Comparison of ENCODE assay signal across 8 cellular contexts in genomic region chr12:32755654-32756475, GRCh38. TPM values are rescaled to one million over a fixed set of nuclear protein-coding genes. Genes with fewer than 3 reads are reported as not detected.
DNase-seq lines count a peak whose midpoint lies in the region; ATAC-seq and TF ChIP-seq lines count a peak whose summit lies in the region.

TSS of gene YARS2 (minus strand) at chr12:32755897. CDS start at chr12:32755874, 23 bp downstream.

- H3K27me3 ChIP-seq in ascending aorta: no peaks in the 10 kb centered on the region

- TF ChIP-seq CTCF in ascending aorta (IDR thresholded peaks at IDR 0.05): peak; percentile 78 to 82 (median 80)

- ATAC-seq in HG02938 (IDR thresholded peaks at IDR 0.05; ENCODE audit: unreplicated experiment): peak; percentile 80

- no peaks in the 10 kb centered on the region for H3K9me3 ChIP-seq in ascending aorta

- intact Hi-C loops in T-helper 2 cell treated with Interferon-gamma antibody and Interleukin-4, amounts not matched to agents 100 ng/mL and 5 ng/mL, for 36 hours (cut with micrococcal nuclease): loop anchor here (1.0 to 10.0 kb wide), 10 partner anchors 77 to 1684 kb away; partner anchors contain the start of genes ALG10, DDX11, DNM1L and SINHCAF
- intact Hi-C loops in ascending aorta (cut with DNase I): loop anchor here (1.0 to 10.0 kb wide), 3 partner anchors 159 to 1266 kb away; partner anchors contain the start of genes ALG10 and BICD1

- DNase-seq in NCI-H187 (lab: John Stamatoyannopoulos, UW) (peak; percentile 86 to 92), ascending aorta (ENCODE audit: low spot score in 2 of 2) (peak; percentile 75 to 97), hepatic stellate cell (ENCODE audit: low spot score) (peak; percentile 87), renal cortical epithelial cell (ENCODE audit: low read depth) (peak; percentile 98), epidermal melanocyte (ENCODE audit: insufficient read length, low spot score) (no peak)

- TF ChIP-seq POLR2A in GM15510 (IDR thresholded peaks at IDR 0.05; ENCODE audit: borderline replicate concordance, extremely low read depth, insufficient read length): peak; percentile 84

- H3K4me1 ChIP-seq in ascending aorta: peaks cover 0 to 11% of the 10 kb centered on the region in 2 donors

- H3K36me3 ChIP-seq in ascending aorta: peaks cover 10 to 25% of the 10 kb centered on the region in 2 donors

- H3K4me3 ChIP-seq in ascending aorta: peak within 1 kb of the TSS; percentile 95 to 99

- H3K27ac ChIP-seq in ascending aorta: peak within 1 kb of the TSS; percentile 91 to 93

RNA-seq across cellular contexts. Expression of gene YARS2, which starts in this region (rescaled TPM):
- total RNA-seq in T-helper 2 cell treated with Interferon-gamma antibody and Interleukin-4, amounts not matched to agents 100 ng/mL and 5 ng/mL, for 36 hours: 19.0 and 21.5 TPM in 2 replicates
- total RNA-seq in ascending aorta: 15.8 TPM
- 34.8 and 46.0 TPM in 2 replicates for total RNA-seq in renal cortical epithelial cell
